1 cellular context compared by ENCODE assay signal in the genomic region with DNA sequence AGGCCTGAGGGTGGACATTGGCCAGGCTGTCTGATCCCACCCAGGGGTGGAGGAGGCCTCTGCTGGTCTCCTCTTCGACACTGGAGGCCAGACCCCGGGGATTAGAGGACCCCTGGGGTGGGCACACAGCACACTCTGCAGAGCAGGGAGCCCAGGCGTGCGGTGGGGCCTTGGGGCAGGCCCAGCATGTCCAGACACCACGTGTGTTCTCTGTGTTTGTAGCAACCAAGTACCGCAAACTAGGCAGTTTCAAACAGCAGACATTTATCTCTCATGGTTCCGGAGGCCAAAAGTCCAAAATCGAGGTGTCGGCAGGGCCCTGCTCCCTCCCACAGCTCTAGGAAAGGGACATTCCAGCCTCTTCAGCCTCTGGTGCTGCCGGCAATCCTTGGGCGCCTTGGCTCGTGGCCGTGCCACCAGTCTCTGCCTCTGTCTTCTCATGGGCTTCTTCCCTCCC.
TF ChIP-seq lines count a peak whose summit lies in the region.

No MANE protein-coding gene starts in this region.

TF ChIP-seq in HepG2, 621 proteins besides CTCF, POLR2A, EP300 and RAD21 (continues in another document):
- TF ChIP-seq, protein P1, sequence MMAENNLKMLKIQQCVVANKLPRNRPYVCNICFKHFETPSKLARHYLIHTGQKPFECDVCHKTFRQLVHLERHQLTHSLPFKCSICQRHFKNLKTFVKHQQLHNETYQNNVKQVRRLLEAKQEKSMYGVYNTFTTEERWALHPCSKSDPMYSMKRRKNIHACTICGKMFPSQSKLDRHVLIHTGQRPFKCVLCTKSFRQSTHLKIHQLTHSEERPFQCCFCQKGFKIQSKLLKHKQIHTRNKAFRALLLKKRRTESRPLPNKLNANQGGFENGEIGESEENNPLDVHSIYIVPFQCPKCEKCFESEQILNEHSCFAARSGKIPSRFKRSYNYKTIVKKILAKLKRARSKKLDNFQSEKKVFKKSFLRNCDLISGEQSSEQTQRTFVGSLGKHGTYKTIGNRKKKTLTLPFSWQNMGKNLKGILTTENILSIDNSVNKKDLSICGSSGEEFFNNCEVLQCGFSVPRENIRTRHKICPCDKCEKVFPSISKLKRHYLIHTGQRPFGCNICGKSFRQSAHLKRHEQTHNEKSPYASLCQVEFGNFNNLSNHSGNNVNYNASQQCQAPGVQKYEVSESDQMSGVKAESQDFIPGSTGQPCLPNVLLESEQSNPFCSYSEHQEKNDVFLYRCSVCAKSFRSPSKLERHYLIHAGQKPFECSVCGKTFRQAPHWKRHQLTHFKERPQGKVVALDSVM (CRISPR knock-in tag; IDR thresholded peaks at IDR 0.05): 0 out of 2 replicates have a peak, but pooled peaks have one; percentile 45
- no peak for TF ChIP-seq FOXO1 (CRISPR knock-in tag; IDR thresholded peaks at IDR 0.05)
- no peak for TF ChIP-seq ZNF556 (CRISPR knock-in tag; IDR thresholded peaks at IDR 0.05; ENCODE audit: borderline replicate concordance)
- TF ChIP-seq MEIS1 (CRISPR knock-in tag; IDR thresholded peaks at IDR 0.05; ENCODE audit: borderline replicate concordance): no peak
- no peak for TF ChIP-seq NBN (conservative IDR thresholded peaks at IDR 0.05)
- TF ChIP-seq DNMT3B (CRISPR knock-in tag; conservative IDR thresholded peaks at IDR 0.05): no peak
- TF ChIP-seq MAFF (IDR thresholded peaks at IDR 0.05; ENCODE audit: low read depth, low read length): no peak
- TF ChIP-seq FOXC1 (CRISPR knock-in tag; IDR thresholded peaks at IDR 0.05; ENCODE audit: borderline replicate concordance): no peak
- TF ChIP-seq, protein P2, sequence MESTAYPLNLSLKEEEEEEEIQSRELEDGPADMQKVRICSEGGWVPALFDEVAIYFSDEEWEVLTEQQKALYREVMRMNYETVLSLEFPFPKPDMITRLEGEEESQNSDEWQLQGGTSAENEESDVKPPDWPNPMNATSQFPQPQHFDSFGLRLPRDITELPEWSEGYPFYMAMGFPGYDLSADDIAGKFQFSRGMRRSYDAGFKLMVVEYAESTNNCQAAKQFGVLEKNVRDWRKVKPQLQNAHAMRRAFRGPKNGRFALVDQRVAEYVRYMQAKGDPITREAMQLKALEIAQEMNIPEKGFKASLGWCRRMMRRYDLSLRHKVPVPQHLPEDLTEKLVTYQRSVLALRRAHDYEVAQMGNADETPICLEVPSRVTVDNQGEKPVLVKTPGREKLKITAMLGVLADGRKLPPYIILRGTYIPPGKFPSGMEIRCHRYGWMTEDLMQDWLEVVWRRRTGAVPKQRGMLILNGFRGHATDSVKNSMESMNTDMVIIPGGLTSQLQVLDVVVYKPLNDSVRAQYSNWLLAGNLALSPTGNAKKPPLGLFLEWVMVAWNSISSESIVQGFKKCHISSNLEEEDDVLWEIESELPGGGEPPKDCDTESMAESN (CRISPR knock-in tag; conservative IDR thresholded peaks at IDR 0.05): no peak
- TF ChIP-seq DMAP1 (CRISPR knock-in tag; IDR thresholded peaks at IDR 0.05): peak; percentile 41; the same call in 1 of the 2 replicates
- no peak for TF ChIP-seq CAMTA2 (CRISPR knock-in tag; IDR thresholded peaks at IDR 0.05; ENCODE audit: borderline replicate concordance)
- TF ChIP-seq, protein P3, sequence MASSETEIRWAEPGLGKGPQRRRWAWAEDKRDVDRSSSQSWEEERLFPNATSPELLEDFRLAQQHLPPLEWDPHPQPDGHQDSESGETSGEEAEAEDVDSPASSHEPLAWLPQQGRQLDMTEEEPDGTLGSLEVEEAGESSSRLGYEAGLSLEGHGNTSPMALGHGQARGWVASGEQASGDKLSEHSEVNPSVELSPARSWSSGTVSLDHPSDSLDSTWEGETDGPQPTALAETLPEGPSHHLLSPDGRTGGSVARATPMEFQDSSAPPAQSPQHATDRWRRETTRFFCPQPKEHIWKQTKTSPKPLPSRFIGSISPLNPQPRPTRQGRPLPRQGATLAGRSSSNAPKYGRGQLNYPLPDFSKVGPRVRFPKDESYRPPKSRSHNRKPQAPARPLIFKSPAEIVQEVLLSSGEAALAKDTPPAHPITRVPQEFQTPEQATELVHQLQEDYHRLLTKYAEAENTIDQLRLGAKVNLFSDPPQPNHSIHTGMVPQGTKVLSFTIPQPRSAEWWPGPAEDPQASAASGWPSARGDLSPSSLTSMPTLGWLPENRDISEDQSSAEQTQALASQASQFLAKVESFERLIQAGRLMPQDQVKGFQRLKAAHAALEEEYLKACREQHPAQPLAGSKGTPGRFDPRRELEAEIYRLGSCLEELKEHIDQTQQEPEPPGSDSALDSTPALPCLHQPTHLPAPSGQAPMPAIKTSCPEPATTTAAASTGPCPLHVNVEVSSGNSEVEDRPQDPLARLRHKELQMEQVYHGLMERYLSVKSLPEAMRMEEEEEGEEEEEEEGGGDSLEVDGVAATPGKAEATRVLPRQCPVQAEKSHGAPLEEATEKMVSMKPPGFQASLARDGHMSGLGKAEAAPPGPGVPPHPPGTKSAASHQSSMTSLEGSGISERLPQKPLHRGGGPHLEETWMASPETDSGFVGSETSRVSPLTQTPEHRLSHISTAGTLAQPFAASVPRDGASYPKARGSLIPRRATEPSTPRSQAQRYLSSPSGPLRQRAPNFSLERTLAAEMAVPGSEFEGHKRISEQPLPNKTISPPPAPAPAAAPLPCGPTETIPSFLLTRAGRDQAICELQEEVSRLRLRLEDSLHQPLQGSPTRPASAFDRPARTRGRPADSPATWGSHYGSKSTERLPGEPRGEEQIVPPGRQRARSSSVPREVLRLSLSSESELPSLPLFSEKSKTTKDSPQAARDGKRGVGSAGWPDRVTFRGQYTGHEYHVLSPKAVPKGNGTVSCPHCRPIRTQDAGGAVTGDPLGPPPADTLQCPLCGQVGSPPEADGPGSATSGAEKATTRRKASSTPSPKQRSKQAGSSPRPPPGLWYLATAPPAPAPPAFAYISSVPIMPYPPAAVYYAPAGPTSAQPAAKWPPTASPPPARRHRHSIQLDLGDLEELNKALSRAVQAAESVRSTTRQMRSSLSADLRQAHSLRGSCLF (CRISPR knock-in tag; IDR thresholded peaks at IDR 0.05; ENCODE audit: borderline replicate concordance): no peak
- TF ChIP-seq EHMT2 (IDR thresholded peaks at IDR 0.05; ENCODE audit: borderline replicate concordance, low read depth, low read length): no peak
- TF ChIP-seq, protein P4, sequence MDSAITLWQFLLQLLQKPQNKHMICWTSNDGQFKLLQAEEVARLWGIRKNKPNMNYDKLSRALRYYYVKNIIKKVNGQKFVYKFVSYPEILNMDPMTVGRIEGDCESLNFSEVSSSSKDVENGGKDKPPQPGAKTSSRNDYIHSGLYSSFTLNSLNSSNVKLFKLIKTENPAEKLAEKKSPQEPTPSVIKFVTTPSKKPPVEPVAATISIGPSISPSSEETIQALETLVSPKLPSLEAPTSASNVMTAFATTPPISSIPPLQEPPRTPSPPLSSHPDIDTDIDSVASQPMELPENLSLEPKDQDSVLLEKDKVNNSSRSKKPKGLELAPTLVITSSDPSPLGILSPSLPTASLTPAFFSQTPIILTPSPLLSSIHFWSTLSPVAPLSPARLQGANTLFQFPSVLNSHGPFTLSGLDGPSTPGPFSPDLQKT (CRISPR knock-in tag; IDR thresholded peaks at IDR 0.05; ENCODE audit: borderline replicate concordance): no peak
- no peak for TF ChIP-seq ELF4 (CRISPR knock-in tag; IDR thresholded peaks at IDR 0.05; ENCODE audit: borderline replicate concordance)
- TF ChIP-seq MTA1 (CRISPR knock-in tag; IDR thresholded peaks at IDR 0.05; ENCODE audit: borderline replicate concordance): no peak
- TF ChIP-seq ZKSCAN5 (CRISPR knock-in tag; IDR thresholded peaks at IDR 0.05): no peak
- TF ChIP-seq, protein P5, sequence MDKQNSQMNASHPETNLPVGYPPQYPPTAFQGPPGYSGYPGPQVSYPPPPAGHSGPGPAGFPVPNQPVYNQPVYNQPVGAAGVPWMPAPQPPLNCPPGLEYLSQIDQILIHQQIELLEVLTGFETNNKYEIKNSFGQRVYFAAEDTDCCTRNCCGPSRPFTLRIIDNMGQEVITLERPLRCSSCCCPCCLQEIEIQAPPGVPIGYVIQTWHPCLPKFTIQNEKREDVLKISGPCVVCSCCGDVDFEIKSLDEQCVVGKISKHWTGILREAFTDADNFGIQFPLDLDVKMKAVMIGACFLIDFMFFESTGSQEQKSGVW (CRISPR knock-in tag; IDR thresholded peaks at IDR 0.05; ENCODE audit: borderline replicate concordance): no peak
- TF ChIP-seq, protein P6, sequence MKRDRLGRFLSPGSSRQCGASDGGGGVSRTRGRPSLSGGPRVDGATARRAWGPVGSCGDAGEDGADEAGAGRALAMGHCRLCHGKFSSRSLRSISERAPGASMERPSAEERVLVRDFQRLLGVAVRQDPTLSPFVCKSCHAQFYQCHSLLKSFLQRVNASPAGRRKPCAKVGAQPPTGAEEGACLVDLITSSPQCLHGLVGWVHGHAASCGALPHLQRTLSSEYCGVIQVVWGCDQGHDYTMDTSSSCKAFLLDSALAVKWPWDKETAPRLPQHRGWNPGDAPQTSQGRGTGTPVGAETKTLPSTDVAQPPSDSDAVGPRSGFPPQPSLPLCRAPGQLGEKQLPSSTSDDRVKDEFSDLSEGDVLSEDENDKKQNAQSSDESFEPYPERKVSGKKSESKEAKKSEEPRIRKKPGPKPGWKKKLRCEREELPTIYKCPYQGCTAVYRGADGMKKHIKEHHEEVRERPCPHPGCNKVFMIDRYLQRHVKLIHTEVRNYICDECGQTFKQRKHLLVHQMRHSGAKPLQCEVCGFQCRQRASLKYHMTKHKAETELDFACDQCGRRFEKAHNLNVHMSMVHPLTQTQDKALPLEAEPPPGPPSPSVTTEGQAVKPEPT (CRISPR knock-in tag; IDR thresholded peaks at IDR 0.05; ENCODE audit: low read depth): no peak
- TF ChIP-seq ZNF777 (CRISPR knock-in tag; IDR thresholded peaks at IDR 0.05): peak; percentile 45
- TF ChIP-seq, protein P7, sequence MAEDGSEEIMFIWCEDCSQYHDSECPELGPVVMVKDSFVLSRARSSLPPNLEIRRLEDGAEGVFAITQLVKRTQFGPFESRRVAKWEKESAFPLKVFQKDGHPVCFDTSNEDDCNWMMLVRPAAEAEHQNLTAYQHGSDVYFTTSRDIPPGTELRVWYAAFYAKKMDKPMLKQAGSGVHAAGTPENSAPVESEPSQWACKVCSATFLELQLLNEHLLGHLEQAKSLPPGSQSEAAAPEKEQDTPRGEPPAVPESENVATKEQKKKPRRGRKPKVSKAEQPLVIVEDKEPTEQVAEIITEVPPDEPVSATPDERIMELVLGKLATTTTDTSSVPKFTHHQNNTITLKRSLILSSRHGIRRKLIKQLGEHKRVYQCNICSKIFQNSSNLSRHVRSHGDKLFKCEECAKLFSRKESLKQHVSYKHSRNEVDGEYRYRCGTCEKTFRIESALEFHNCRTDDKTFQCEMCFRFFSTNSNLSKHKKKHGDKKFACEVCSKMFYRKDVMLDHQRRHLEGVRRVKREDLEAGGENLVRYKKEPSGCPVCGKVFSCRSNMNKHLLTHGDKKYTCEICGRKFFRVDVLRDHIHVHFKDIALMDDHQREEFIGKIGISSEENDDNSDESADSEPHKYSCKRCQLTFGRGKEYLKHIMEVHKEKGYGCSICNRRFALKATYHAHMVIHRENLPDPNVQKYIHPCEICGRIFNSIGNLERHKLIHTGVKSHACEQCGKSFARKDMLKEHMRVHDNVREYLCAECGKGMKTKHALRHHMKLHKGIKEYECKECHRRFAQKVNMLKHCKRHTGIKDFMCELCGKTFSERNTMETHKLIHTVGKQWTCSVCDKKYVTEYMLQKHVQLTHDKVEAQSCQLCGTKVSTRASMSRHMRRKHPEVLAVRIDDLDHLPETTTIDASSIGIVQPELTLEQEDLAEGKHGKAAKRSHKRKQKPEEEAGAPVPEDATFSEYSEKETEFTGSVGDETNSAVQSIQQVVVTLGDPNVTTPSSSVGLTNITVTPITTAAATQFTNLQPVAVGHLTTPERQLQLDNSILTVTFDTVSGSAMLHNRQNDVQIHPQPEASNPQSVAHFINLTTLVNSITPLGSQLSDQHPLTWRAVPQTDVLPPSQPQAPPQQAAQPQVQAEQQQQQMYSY (CRISPR knock-in tag; IDR thresholded peaks at IDR 0.05): no peak
- no peak for TF ChIP-seq ZNF34 (CRISPR knock-in tag; IDR thresholded peaks at IDR 0.05; ENCODE audit: borderline replicate concordance)
- no peak for TF ChIP-seq HMG20B (CRISPR knock-in tag; conservative IDR thresholded peaks at IDR 0.05)
- TF ChIP-seq ZNF781 (CRISPR knock-in tag; IDR thresholded peaks at IDR 0.05; ENCODE audit: borderline replicate concordance, not compliant biosample characterization): no peak
- TF ChIP-seq, protein P8, sequence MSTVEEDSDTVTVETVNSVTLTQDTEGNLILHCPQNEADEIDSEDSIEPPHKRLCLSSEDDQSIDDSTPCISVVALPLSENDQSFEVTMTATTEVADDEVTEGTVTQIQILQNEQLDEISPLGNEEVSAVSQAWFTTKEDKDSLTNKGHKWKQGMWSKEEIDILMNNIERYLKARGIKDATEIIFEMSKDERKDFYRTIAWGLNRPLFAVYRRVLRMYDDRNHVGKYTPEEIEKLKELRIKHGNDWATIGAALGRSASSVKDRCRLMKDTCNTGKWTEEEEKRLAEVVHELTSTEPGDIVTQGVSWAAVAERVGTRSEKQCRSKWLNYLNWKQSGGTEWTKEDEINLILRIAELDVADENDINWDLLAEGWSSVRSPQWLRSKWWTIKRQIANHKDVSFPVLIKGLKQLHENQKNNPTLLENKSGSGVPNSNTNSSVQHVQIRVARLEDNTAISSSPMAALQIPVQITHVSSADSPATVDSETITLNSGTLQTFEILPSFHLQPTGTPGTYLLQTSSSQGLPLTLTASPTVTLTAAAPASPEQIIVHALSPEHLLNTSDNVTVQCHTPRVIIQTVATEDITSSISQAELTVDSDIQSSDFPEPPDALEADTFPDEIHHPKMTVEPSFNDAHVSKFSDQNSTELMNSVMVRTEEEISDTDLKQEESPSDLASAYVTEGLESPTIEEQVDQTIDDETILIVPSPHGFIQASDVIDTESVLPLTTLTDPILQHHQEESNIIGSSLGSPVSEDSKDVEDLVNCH (CRISPR knock-in tag; IDR thresholded peaks at IDR 0.05): no peak
- TF ChIP-seq ZNF12 (CRISPR knock-in tag; IDR thresholded peaks at IDR 0.05): no peak
- peak; percentile 41; the same call in 1 of the 2 replicates for TF ChIP-seq HOXA3 (CRISPR knock-in tag; IDR thresholded peaks at IDR 0.05)
- no peak for TF ChIP-seq RBM39 (IDR thresholded peaks at IDR 0.05; ENCODE audit: low read depth, low read length, poor library complexity, severe bottlenecking)
- no peak for TF ChIP-seq WIZ (CRISPR knock-in tag; IDR thresholded peaks at IDR 0.05)
